In genomic region chr19:13817615-13818371, GRCh38 we compare ENCODE assay signal across 10 cellular contexts. TPM values are rescaled to one million over a fixed set of nuclear protein-coding genes. Genes with fewer than 3 reads are reported as not detected.
DNase-seq lines count a peak whose midpoint lies in the region; ATAC-seq and TF ChIP-seq lines count a peak whose summit lies in the region.
"Had no signal": no experiment of that assay in that cellular context is flagged by ENCODE, and none has a peak within 500 bp of the region (broad histone marks: within the 10 kb centered on the region; RNA-seq: fewer than 3 reads in every experiment).

No MANE protein-coding gene starts in this region.

- CTCF ChIA-PET in PC-3 (lab: Charles Lee), result no interaction called here

- no TSS peak for BruUV-seq in PC-3 (replicated peaks; lab: Mats Ljungman, UMichigan)

- intact Hi-C loops in PC-3 (cut with micrococcal nuclease) (no loop called here), vagina (cut with DNase I) (no loop called here)

- 27% methylated on average over 33 of the region's 35 CpGs for WGBS in smooth muscle cell (ENCODE audit: low lambda C conversion rate)

- H3K9ac ChIP-seq in PC-3 (ENCODE audit: low read length), result no peak overlapping the region
- no peak overlapping the region for H3K9ac ChIP-seq in smooth muscle cell (ENCODE audit: low read depth)

- POLR2A ChIA-PET in PC-3 (lab: Charles Lee; ENCODE audit: unreplicated experiment), result no interaction called here

- no peak for TF ChIP-seq CTCF in PC-3 (conservative IDR thresholded peaks at IDR 0.05; ENCODE audit: low read depth, low read length)
- no peak for TF ChIP-seq CTCF in cardiac muscle cell (IDR thresholded peaks at IDR 0.05; ENCODE audit: low read depth, low read length)
- TF ChIP-seq CTCF in smooth muscle cell (IDR thresholded peaks at IDR 0.05; ENCODE audit: borderline replicate concordance, insufficient read depth, poor library complexity, severe bottlenecking), result no peak
- no peak for TF ChIP-seq CTCF in vagina (IDR thresholded peaks at IDR 0.05)

- H3F3A ChIP-seq in PC-3 (ENCODE audit: low read length, unreplicated experiment), result no peaks in the 10 kb centered on the region
- H3F3A ChIP-seq in smooth muscle cell (ENCODE audit: low read depth), result no peaks in the 10 kb centered on the region

- H3K9me2 ChIP-seq in PC-3 (replicated peaks; ENCODE audit: low read length), result no peaks in the 10 kb centered on the region

- ATAC-seq in PC-3 (peak; percentile 36), GM18502 (IDR thresholded peaks at IDR 0.05; ENCODE audit: poor library complexity, unreplicated experiment) (no peak)

- H3K27ac ChIP-seq in PC-3 (ENCODE audit: low read length), result no peak overlapping the region
- no peak overlapping the region for H3K27ac ChIP-seq in cardiac muscle cell
- H3K27ac ChIP-seq in smooth muscle cell (ENCODE audit: low read depth), result no peak overlapping the region
- no peak overlapping the region for H3K27ac ChIP-seq in vagina

- H3K79me2 ChIP-seq in PC-3 (ENCODE audit: low read length) (no peaks in the 10 kb centered on the region), smooth muscle cell (ENCODE audit: low read depth) (no peaks in the 10 kb centered on the region)

- H3K9me3 ChIP-seq in PC-3 (ENCODE audit: low read length), result no peaks in the 10 kb centered on the region
- H3K9me3 ChIP-seq in cardiac muscle cell (ENCODE audit: low read depth), result no peaks in the 10 kb centered on the region
- H3K9me3 ChIP-seq in smooth muscle cell (replicated peaks; ENCODE audit: low read depth), result no peaks in the 10 kb centered on the region
- no peaks in the 10 kb centered on the region for H3K9me3 ChIP-seq in vagina

- H3K4me2 ChIP-seq in PC-3 (ENCODE audit: low read length), result no peak overlapping the region
- H3K4me2 ChIP-seq in smooth muscle cell, result peak overlapping the region; percentile 24

- H3K36me3 ChIP-seq in PC-3 (ENCODE audit: low read depth, low read length), result peaks cover 8% of the 10 kb centered on the region
- peaks cover 7% of the 10 kb centered on the region for H3K36me3 ChIP-seq in cardiac muscle cell
- no peaks in the 10 kb centered on the region for H3K36me3 ChIP-seq in smooth muscle cell (ENCODE audit: low read depth)
- peaks cover 0 to 13% of the 10 kb centered on the region in 2 donors for H3K36me3 ChIP-seq in vagina

- DNase-seq in DMS 273 (lab: John Stamatoyannopoulos, UW; ENCODE audit: unreplicated experiment) (peak; percentile 58), DMS 273 treated with DMSO at 0.1 percent for 48 hours (lab: John Stamatoyannopoulos, UW) (no peak), PC-3 (no peak), cardiac muscle cell (ENCODE audit: low read depth in 1 of 2, low spot score in 1 of 2) (peak in 1 of 2 donors; percentile 82), smooth muscle cell (lab: John Stamatoyannopoulos, UW; ENCODE audit: unreplicated experiment) (peak; percentile 31), epidermal melanocyte (ENCODE audit: insufficient read length, low spot score) (no peak), vagina (ENCODE audit: extremely low spot score in 2 of 2) (no peak)
- DNase-seq: 8988T had no signal

- H3K4me1 ChIP-seq in PC-3 (ENCODE audit: insufficient read depth, low read length), result no peaks in the 10 kb centered on the region
- no peaks in the 10 kb centered on the region for H3K4me1 ChIP-seq in cardiac muscle cell (ENCODE audit: low read depth)
- peaks cover 4% of the 10 kb centered on the region for H3K4me1 ChIP-seq in smooth muscle cell (ENCODE audit: low read depth)
- H3K4me1 ChIP-seq in vagina, result no peaks in the 10 kb centered on the region

- no peaks in the 10 kb centered on the region for H3K27me3 ChIP-seq in PC-3 (ENCODE audit: low read length)
- no peaks in the 10 kb centered on the region for H3K27me3 ChIP-seq in cardiac muscle cell
- no peaks in the 10 kb centered on the region for H3K27me3 ChIP-seq in smooth muscle cell (ENCODE audit: low read depth)
- no peaks in the 10 kb centered on the region for H3K27me3 ChIP-seq in vagina

- H2AFZ ChIP-seq in PC-3 (ENCODE audit: low read length) (no peak overlapping the region), smooth muscle cell (ENCODE audit: low read depth) (no peak overlapping the region)

- H3K4me3 ChIP-seq in PC-3 (ENCODE audit: low read length) (no peak overlapping the region), cardiac muscle cell (peak overlapping the region; percentile 7), smooth muscle cell (no peak overlapping the region), vagina (no peak overlapping the region)

- TF ChIP-seq POLR2A in vagina (IDR thresholded peaks at IDR 0.05), result no peak

- H4K20me1 ChIP-seq in PC-3 (ENCODE audit: low read length) (no peaks in the 10 kb centered on the region), smooth muscle cell (ENCODE audit: low read depth) (peaks cover 4% of the 10 kb centered on the region)

RNA-seq across cellular contexts. Expression of gene ZSWIM4, which starts 22.6 kb away (rescaled TPM):
- total RNA-seq in PC-3 (2014; rRNA removed), result 8.0 and 11.4 TPM in 2 replicates
- 13.7 and 29.8 TPM in 2 replicates for total RNA-seq in cardiac muscle cell
- 13.0 and 19.6 TPM in 2 replicates for polyA plus RNA-seq in cardiac muscle cell
- 3.0 and 4.7 TPM in 2 replicates for total RNA-seq in smooth muscle cell
- polyA plus RNA-seq in smooth muscle cell, result 5.8 and 8.2 TPM in 2 replicates
- 13.0 TPM for total RNA-seq in vagina

RNA-seq across cellular contexts. Expression of gene C19orf53, which starts 43.5 kb away (rescaled TPM):
- total RNA-seq in PC-3 (2014; rRNA removed) (341 and 392 TPM in 2 replicates), cardiac muscle cell (276 and 280 TPM in 2 replicates), smooth muscle cell (117 and 192 TPM in 2 replicates), vagina (189 TPM)
- polyA plus RNA-seq in cardiac muscle cell (242 and 245 TPM in 2 replicates), smooth muscle cell (298 TPM in 2 replicates)

RNA-seq across cellular contexts. Expression of gene MRI1, which starts 53.5 kb away (rescaled TPM):
- total RNA-seq in PC-3 (2014; rRNA removed), result 85.2 and 140 TPM in 2 replicates
- 79.8 and 92.4 TPM in 2 replicates for total RNA-seq in cardiac muscle cell
- polyA plus RNA-seq in cardiac muscle cell, result 24.8 and 25.8 TPM in 2 replicates
- 17.3 and 20.2 TPM in 2 replicates for total RNA-seq in smooth muscle cell
- polyA plus RNA-seq in smooth muscle cell, result 9.3 and 11.7 TPM in 2 replicates
- total RNA-seq in vagina, result 69.0 TPM

RNA-seq across cellular contexts. Expression of gene NANOS3, which starts 59.1 kb away (rescaled TPM):
- total RNA-seq in PC-3 (2014; rRNA removed) (1.7 TPM in 1 of 2 replicates, not detected in the other), cardiac muscle cell (0.39 and 2.0 TPM in 2 replicates), smooth muscle cell (not detected in 2 replicates), vagina (not detected)
- polyA plus RNA-seq in cardiac muscle cell (0.86 and 1.6 TPM in 2 replicates), smooth muscle cell (2.7 and 2.8 TPM in 2 replicates)
- total RNA-seq: mononuclear cell had no signal

Comparison
In these comparisons a context has a peak if more than half of its experiments do, and no peak if none do; other contexts are left out.
1. DNase-seq: peak in DMS 273 (single experiment) and smooth muscle cell (single experiment); none in DMS 273 treated with DMSO at 0.1 percent for 48 hours (single experiment), PC-3 (single experiment), epidermal melanocyte (single experiment) and vagina (0 of 2).